In genomic region chr2:10149684-10150083, GRCh38 we compare ENCODE assay signal across 28 cellular contexts.
DNase-seq lines count a peak whose midpoint lies in the region; ATAC-seq lines count a peak whose summit lies in the region.
"Had no signal": no experiment of that assay in that cellular context is flagged by ENCODE, and none has a peak within 500 bp of the region (broad histone marks: within the 10 kb centered on the region; RNA-seq: fewer than 3 reads in every experiment).

No MANE protein-coding gene starts in this region.

- peaks cover 19% of the 10 kb centered on the region for H3K4me1 Mint-ChIP-seq in T-helper 1 cell treated with Interleukin-12 subunit alpha and Interleukin-12 subunit beta and Interleukin-4 antibody, amounts not matched to agents 30 μg/mL and 1 μg/mL, for 36 hours (ENCODE audit: low read depth)
- peaks cover 6% of the 10 kb centered on the region for H3K4me1 Mint-ChIP-seq in stimulated activated naive CD8-positive, alpha-beta T cell treated with anti-CD3 and anti-CD28 coated beads, Interleukin-15, amount 100 ng/mL, for 72 hours
- H3K4me1 Mint-ChIP-seq: CD14-positive monocyte had no signal

- H3K27ac Mint-ChIP-seq in T-helper 1 cell treated with Interleukin-12 subunit alpha and Interleukin-12 subunit beta and Interleukin-4 antibody, amounts not matched to agents 30 μg/mL and 1 μg/mL, for 36 hours: peak overlapping the region; percentile 74
- peak overlapping the region; percentile 62 to 65 for H3K27ac Mint-ChIP-seq in stimulated activated naive CD8-positive, alpha-beta T cell treated with anti-CD3 and anti-CD28 coated beads, Interleukin-15, amount 100 ng/mL, for 72 hours
- H3K27ac Mint-ChIP-seq: mesothelial cell of epicardium had no signal

- peaks cover 24% of the 10 kb centered on the region for H3K36me3 Mint-ChIP-seq in T-helper 1 cell treated with Interleukin-12 subunit alpha and Interleukin-12 subunit beta and Interleukin-4 antibody, amounts not matched to agents 30 μg/mL and 1 μg/mL, for 36 hours (ENCODE audit: low read depth)
- H3K36me3 Mint-ChIP-seq: IgD-negative memory B cell had no signal

- no peak overlapping the region for H3K4me3 Mint-ChIP-seq in T-helper 1 cell treated with Interleukin-12 subunit alpha and Interleukin-12 subunit beta and Interleukin-4 antibody, amounts not matched to agents 30 μg/mL and 1 μg/mL, for 36 hours
- no peak overlapping the region for H3K4me3 Mint-ChIP-seq in stimulated activated naive CD8-positive, alpha-beta T cell treated with anti-CD3 and anti-CD28 coated beads, Interleukin-15, amount 100 ng/mL, for 72 hours
- H3K4me3 Mint-ChIP-seq: CD14-positive monocyte; effector memory CD8-positive, alpha-beta T cell; IgD-negative memory B cell; mesothelial cell of epicardium had no signal

- no peak for ATAC-seq in stimulated activated naive CD8-positive, alpha-beta T cell treated with anti-CD3 and anti-CD28 coated beads, Interleukin-15, amount 100 ng/mL, for 72 hours
- no peak for ATAC-seq in stimulated activated naive CD8-positive, alpha-beta T cell treated with anti-CD3 and anti-CD28 coated beads, Interleukin-15, Interleukin-2, amounts not matched to agents 100 U/mL and 50 U/mL, for 24 hours
- ATAC-seq: effector memory CD8-positive, alpha-beta T cell had no signal

- no peaks in the 10 kb centered on the region for H3K27me3 Mint-ChIP-seq in T-helper 1 cell treated with Interleukin-12 subunit alpha and Interleukin-12 subunit beta and Interleukin-4 antibody, amounts not matched to agents 30 μg/mL and 1 μg/mL, for 36 hours (ENCODE audit: low read depth)
- H3K27me3 Mint-ChIP-seq in stimulated activated naive CD8-positive, alpha-beta T cell treated with anti-CD3 and anti-CD28 coated beads, Interleukin-15, amount 100 ng/mL, for 72 hours: no peaks in the 10 kb centered on the region
- H3K27me3 Mint-ChIP-seq: effector memory CD8-positive, alpha-beta T cell; IgD-negative memory B cell had no signal

- no peaks in the 10 kb centered on the region for H3K9me3 Mint-ChIP-seq in T-helper 1 cell treated with Interleukin-12 subunit alpha and Interleukin-12 subunit beta and Interleukin-4 antibody, amounts not matched to agents 30 μg/mL and 1 μg/mL, for 36 hours
- no peaks in the 10 kb centered on the region for H3K9me3 Mint-ChIP-seq in stimulated activated naive CD8-positive, alpha-beta T cell treated with anti-CD3 and anti-CD28 coated beads, Interleukin-15, amount 100 ng/mL, for 72 hours
- H3K9me3 Mint-ChIP-seq: effector memory CD8-positive, alpha-beta T cell had no signal

- DNase-seq in T-helper 1 cell (no peak), islet precursor cell (peak; percentile 84), retina (no peak), 8988T (no peak)
- no peak for DNase-seq in stimulated activated naive CD8-positive, alpha-beta T cell treated with anti-CD3 and anti-CD28 coated beads, Interleukin-15, amount 100 ng/mL, for 72 hours
- DNase-seq in stimulated activated naive CD8-positive, alpha-beta T cell treated with anti-CD3 and anti-CD28 coated beads, Interleukin-15, Interleukin-2, amounts not matched to agents 100 U/mL and 50 U/mL, for 24 hours: no peak
- no peak for DNase-seq in stimulated activated naive CD4-positive, alpha-beta T cell treated with Interleukin-2 at 50 U/mL for 16 hours (lab: John Stamatoyannopoulos, UW)
- DNase-seq: activated CD4-positive, alpha-beta T cell treated with anti-CD3 and anti-CD28 coated beads, Interleukin-2, amount 50 U/mL, for 4 hours; Calu3; cortex of kidney; DMS79 treated with DMSO at 0.1 percent for 48 hours; effector memory CD8-positive, alpha-beta T cell; erythroblast; glutamatergic neuron; GM23248; NCI-H146; NCI-H226; NCI-H69; PC-9; SK-N-SH; stimulated activated CD4-positive, alpha-beta T cell treated with anti-CD3 and anti-CD28 coated beads, Interleukin-4, amount 100 ng/mL, for 1 hour; T-helper 9 cell; transverse colon; WERI-Rb-1 had no signal
